In genomic region chr14:88470542-88471440, GRCh38 we compare ENCODE assay signal across 17 cellular contexts.
DNase-seq lines count a peak whose midpoint lies in the region; ATAC-seq and TF ChIP-seq lines count a peak whose summit lies in the region.
"Had no signal": no experiment of that assay in that cellular context is flagged by ENCODE, and none has a peak within 500 bp of the region (broad histone marks: within the 10 kb centered on the region; RNA-seq: fewer than 3 reads in every experiment).

No MANE protein-coding gene starts in this region.

- H3K27me3 Mint-ChIP-seq in HFFc6 (ENCODE audit: insufficient read depth): peaks cover 2% of the 10 kb centered on the region; the same call in 1 of the 2 replicates
- H3K27me3 Mint-ChIP-seq in activated naive CD8-positive, alpha-beta T cell treated with anti-CD3 and anti-CD28 coated beads for 36 hours: no peaks in the 10 kb centered on the region
- no peaks in the 10 kb centered on the region for H3K27me3 Mint-ChIP-seq in natural killer cell (ENCODE audit: low read depth in 2 of 2)
- H3K27me3 Mint-ChIP-seq: activated T-cell treated with anti-CD3 and anti-CD28 coated beads, Interleukin-2, amount 50 U/mL, for 24 hours had no signal

- ATAC-seq in GM19328 (IDR thresholded peaks at IDR 0.05; ENCODE audit: unreplicated experiment): no peak
- no peak for ATAC-seq in natural killer cell

- H3K36me3 Mint-ChIP-seq in HFFc6 (ENCODE audit: low read depth) (peaks cover 32% of the 10 kb centered on the region), natural killer cell (no peaks in the 10 kb centered on the region)
- no peaks in the 10 kb centered on the region for H3K36me3 Mint-ChIP-seq in activated naive CD8-positive, alpha-beta T cell treated with anti-CD3 and anti-CD28 coated beads for 36 hours

- DNase-seq in HFFc6 (peak; percentile 62), adipocyte (ENCODE audit: low read depth) (peak; percentile 65), fibroblast of lung (ENCODE audit: low read depth in 2 of 2) (peak; percentile 17 to 52), occipital lobe (lab: John Stamatoyannopoulos, UW) (peak; percentile 15), NCI-H345 (lab: John Stamatoyannopoulos, UW) (no peak), natural killer cell (no peak)
- no peak for DNase-seq in activated naive CD8-positive, alpha-beta T cell treated with anti-CD3 and anti-CD28 coated beads for 36 hours
- DNase-seq: activated CD4-positive, alpha-beta T cell treated with anti-CD3 and anti-CD28 coated beads, Interleukin-2, amount 50 U/mL, for 1 hour; activated T-cell treated with anti-CD3 and anti-CD28 coated beads, Interleukin-2, amount 50 U/mL, for 24 hours; AML-193; colonic mucosa; kidney glomerular epithelial cell; MM.1S; NCI-H187 treated with DMSO at 0.1 percent for 48 hours; small intestine had no signal

- no peaks in the 10 kb centered on the region for H3K9me3 ChIP-seq in adipocyte (ENCODE audit: control insufficient read depth, low read length)
- H3K9me3 ChIP-seq in fibroblast of lung (ENCODE audit: control insufficient read depth, insufficient read depth, low read depth, low read length): no peaks in the 10 kb centered on the region
- H3K9me3 ChIP-seq: colonic mucosa, tibial nerve had no signal

- H3K4me2 ChIP-seq in fibroblast of lung (ENCODE audit: extremely low read depth, insufficient read depth, low read length): no peak overlapping the region

- peak overlapping the region; percentile 63 for H3K4me3 Mint-ChIP-seq in HFFc6
- H3K4me3 Mint-ChIP-seq in activated naive CD8-positive, alpha-beta T cell treated with anti-CD3 and anti-CD28 coated beads for 36 hours: no peak overlapping the region
- no peak overlapping the region for H3K4me3 Mint-ChIP-seq in natural killer cell
- H3K4me3 Mint-ChIP-seq: activated T-cell treated with anti-CD3 and anti-CD28 coated beads, Interleukin-2, amount 50 U/mL, for 24 hours had no signal

- H3K4me3 ChIP-seq in adipocyte (ENCODE audit: low read length) (no peak overlapping the region), fibroblast of lung (replicated peaks in 1 of 4; ENCODE audit: control extremely low read depth in 1 of 4, insufficient read depth in 1 of 4, low read depth in 3 of 4, low read length in 4 of 4) (no peak overlapping the region)
- H3K4me3 ChIP-seq: colonic mucosa, tibial nerve had no signal

- H3K27me3 ChIP-seq in adipocyte (replicated peaks; ENCODE audit: control insufficient read depth, insufficient read depth, low read length) (no peaks in the 10 kb centered on the region), fibroblast of lung (ENCODE audit: control insufficient read depth, insufficient read depth, low read length) (no peaks in the 10 kb centered on the region)
- H3K27me3 ChIP-seq: colonic mucosa, tibial nerve had no signal

- TF ChIP-seq CTCF in HFFc6 (IDR thresholded peaks at IDR 0.05): no peak
- TF ChIP-seq CTCF in fibroblast of lung (conservative IDR thresholded peaks at IDR 0.05 in 1 of 2, IDR thresholded peaks at IDR 0.05 in 1 of 2; ENCODE audit: low read depth in 1 of 2, low read length in 2 of 2): no peak
- no peak for TF ChIP-seq CTCF in natural killer cell (IDR thresholded peaks at IDR 0.05)

- no peak overlapping the region for H3K9ac ChIP-seq in adipocyte (ENCODE audit: low read length)
- H3K9ac ChIP-seq in fibroblast of lung (ENCODE audit: insufficient read depth, low read length): no peak overlapping the region

- peaks cover 62% of the 10 kb centered on the region for H3K4me1 Mint-ChIP-seq in HFFc6 (ENCODE audit: low read depth)
- H3K4me1 Mint-ChIP-seq in activated naive CD8-positive, alpha-beta T cell treated with anti-CD3 and anti-CD28 coated beads for 36 hours: no peaks in the 10 kb centered on the region
- no peaks in the 10 kb centered on the region for H3K4me1 Mint-ChIP-seq in natural killer cell

- no peaks in the 10 kb centered on the region for H3K9me3 Mint-ChIP-seq in HFFc6
- H3K9me3 Mint-ChIP-seq in activated naive CD8-positive, alpha-beta T cell treated with anti-CD3 and anti-CD28 coated beads for 36 hours: no peaks in the 10 kb centered on the region
- no peaks in the 10 kb centered on the region for H3K9me3 Mint-ChIP-seq in natural killer cell
- H3K9me3 Mint-ChIP-seq: activated T-cell treated with anti-CD3 and anti-CD28 coated beads, Interleukin-2, amount 50 U/mL, for 24 hours had no signal

- H3K4me1 ChIP-seq in adipocyte (ENCODE audit: control insufficient read depth, insufficient read depth, low read length) (peaks cover 22% of the 10 kb centered on the region), fibroblast of lung (ENCODE audit: control insufficient read depth, extremely low read depth, insufficient read depth, low read length) (peaks cover 6% of the 10 kb centered on the region)
- H3K4me1 ChIP-seq: colonic mucosa, tibial nerve had no signal

- no peaks in the 10 kb centered on the region for H4K20me1 ChIP-seq in fibroblast of lung (ENCODE audit: control insufficient read depth, extremely low read depth, insufficient read depth, low read length)

- H3K27ac Mint-ChIP-seq in HFFc6: peak overlapping the region; percentile 76
- no peak overlapping the region for H3K27ac Mint-ChIP-seq in activated naive CD8-positive, alpha-beta T cell treated with anti-CD3 and anti-CD28 coated beads for 36 hours
- H3K27ac Mint-ChIP-seq in natural killer cell: no peak overlapping the region
- H3K27ac Mint-ChIP-seq: activated T-cell treated with anti-CD3 and anti-CD28 coated beads, Interleukin-2, amount 50 U/mL, for 24 hours had no signal

- no peak overlapping the region for H2AFZ ChIP-seq in fibroblast of lung (ENCODE audit: low read length)

- peaks cover 69% of the 10 kb centered on the region for H3K36me3 ChIP-seq in adipocyte (ENCODE audit: control insufficient read depth, insufficient read depth, low read length, severe bottlenecking)
- peaks cover 11% of the 10 kb centered on the region for H3K36me3 ChIP-seq in fibroblast of lung (ENCODE audit: control insufficient read depth, insufficient read depth, low read length)
- H3K36me3 ChIP-seq: colonic mucosa had no signal

- intact Hi-C loops in natural killer cell (cut with micrococcal nuclease): no loop called here

- H3K79me2 ChIP-seq in fibroblast of lung (ENCODE audit: control insufficient read depth, insufficient read depth, low read length): no peaks in the 10 kb centered on the region

- no peak overlapping the region for H3K27ac ChIP-seq in fibroblast of lung (ENCODE audit: insufficient read depth, low read length)
- H3K27ac ChIP-seq: colonic mucosa, tibial nerve had no signal

Comparison
In these comparisons a context has a peak if more than half of its experiments do, and no peak if none do; other contexts are left out.
1. DNase-seq: peak in HFFc6 (single experiment), adipocyte (single experiment), fibroblast of lung (2 of 2) and occipital lobe (single experiment); none in activated naive CD8-positive, alpha-beta T cell treated with anti-CD3 and anti-CD28 coated beads for 36 hours (single experiment), NCI-H345 (single experiment) and natural killer cell (single experiment).